31 cellular contexts compared by ENCODE assay signal in genomic region chr5:92070786-92071185, GRCh38.
"Had no signal": no experiment of that assay in that cellular context is flagged by ENCODE, and none has a peak within 500 bp of the region (broad histone marks: within the 10 kb centered on the region; RNA-seq: fewer than 3 reads in every experiment).

No MANE protein-coding gene starts in this region.

- H3K36me3 Mint-ChIP-seq: mesothelial cell of epicardium; naive B cell; natural killer cell; neural progenitor cell; stimulated activated naive B cell treated with anti-CD40 and anti-IgM and Interleukin-4, amounts not matched to agents 10 μg/mL and 1 μg/mL and 100 μg/mL, for 72 hours had no signal

- H3K27me3 ChIP-seq: neural progenitor cell, pancreas, stomach, testis, thyroid gland, transverse colon, upper lobe of left lung, vagina had no signal

- DNase-seq: kidney glomerular epithelial cell; left cardiac atrium; left ventricle myocardium superior; lower lobe of right lung; mammary epithelial cell; mesenchymal stem cell; naive B cell; natural killer cell; nephron progenitor cell; pancreas; posterior cingulate gyrus; retina; right cardiac atrium; stimulated activated CD4-positive, alpha-beta T cell treated with anti-CD3 and anti-CD28 coated beads, Interleukin-12 subunit alpha, Interleukin-12 subunit beta, amount 100 ng/mL, for 4 hours; stimulated activated CD4-positive, alpha-beta T cell treated with anti-CD3 and anti-CD28 coated beads, Interleukin-15, amount 100 ng/mL, for 24 hours; stimulated activated CD4-positive, alpha-beta T cell treated with anti-CD3 and anti-CD28 coated beads, Interleukin-2, amount 100 ng/mL, for 24 hours; stimulated activated CD4-positive, alpha-beta T cell treated with anti-CD3 and anti-CD28 coated beads, Interleukin-4, amount 100 ng/mL, for 1 hour; stimulated activated naive B cell treated with anti-CD40 and anti-IgM and Interleukin-4, amounts not matched to agents 10 μg/mL and 1 μg/mL and 100 μg/mL, for 72 hours; stimulated activated naive CD8-positive, alpha-beta T cell treated with anti-CD3 and anti-CD28 coated beads, Interleukin-15, Interleukin-2, amounts not matched to agents 100 U/mL and 50 U/mL, for 24 hours; stomach; testis; thyroid gland; transverse colon; upper lobe of left lung had no signal

- H3K9me3 ChIP-seq: lower lobe of right lung, pancreas, prostate gland, testis, thyroid gland, transverse colon, upper lobe of left lung, vagina had no signal

- H2AFZ ChIP-seq: neural progenitor cell had no signal

- ATAC-seq: left cardiac atrium; left lobe of liver; left ventricle myocardium superior; lower lobe of right lung; natural killer cell; pancreas; right cardiac atrium; sciatic nerve; stimulated activated naive B cell treated with anti-CD40 and anti-IgM and Interleukin-4, amounts not matched to agents 10 μg/mL and 1 μg/mL and 100 μg/mL, for 72 hours; stimulated activated naive CD8-positive, alpha-beta T cell treated with anti-CD3 and anti-CD28 coated beads, Interleukin-15, Interleukin-2, amounts not matched to agents 100 U/mL and 50 U/mL, for 24 hours had no signal

- H3K9me3 Mint-ChIP-seq: nephron progenitor cell had no signal

- H3K4me1 ChIP-seq: lower lobe of right lung, neural progenitor cell, pancreas, prostate gland, stomach, testis, thyroid gland, transverse colon, upper lobe of left lung, vagina had no signal

- H3K36me3 ChIP-seq: lower lobe of right lung, neural progenitor cell, pancreas, prostate gland, stomach, thyroid gland, transverse colon, upper lobe of left lung, vagina had no signal

- H3K27ac Mint-ChIP-seq: mesothelial cell of epicardium; naive B cell; natural killer cell; nephron progenitor cell; neural progenitor cell; stimulated activated naive B cell treated with anti-CD40 and anti-IgM and Interleukin-4, amounts not matched to agents 10 μg/mL and 1 μg/mL and 100 μg/mL, for 72 hours had no signal

- H3K4me1 Mint-ChIP-seq: mesothelial cell of epicardium; naive B cell; natural killer cell; nephron progenitor cell; neural progenitor cell; stimulated activated naive B cell treated with anti-CD40 and anti-IgM and Interleukin-4, amounts not matched to agents 10 μg/mL and 1 μg/mL and 100 μg/mL, for 72 hours had no signal

- H3K4me2 ChIP-seq: neural progenitor cell had no signal

- H3K4me3 ChIP-seq: lower lobe of right lung, neural progenitor cell, pancreas, prostate gland, skin epidermis, stomach, testis, thyroid gland, transverse colon, upper lobe of left lung, vagina had no signal

- H3K27ac ChIP-seq: lower lobe of right lung, neural progenitor cell, pancreas, prostate gland, skin epidermis, stomach, testis, thyroid gland, transverse colon, upper lobe of left lung, vagina had no signal

- H3K27me3 Mint-ChIP-seq: naive B cell; stimulated activated naive B cell treated with anti-CD40 and anti-IgM and Interleukin-4, amounts not matched to agents 10 μg/mL and 1 μg/mL and 100 μg/mL, for 72 hours had no signal

- H3K9ac ChIP-seq: neural progenitor cell had no signal

- H3K4me3 Mint-ChIP-seq: mesothelial cell of epicardium; naive B cell; natural killer cell; nephron progenitor cell; neural progenitor cell; stimulated activated naive B cell treated with anti-CD40 and anti-IgM and Interleukin-4, amounts not matched to agents 10 μg/mL and 1 μg/mL and 100 μg/mL, for 72 hours had no signal
